In the genomic region with DNA sequence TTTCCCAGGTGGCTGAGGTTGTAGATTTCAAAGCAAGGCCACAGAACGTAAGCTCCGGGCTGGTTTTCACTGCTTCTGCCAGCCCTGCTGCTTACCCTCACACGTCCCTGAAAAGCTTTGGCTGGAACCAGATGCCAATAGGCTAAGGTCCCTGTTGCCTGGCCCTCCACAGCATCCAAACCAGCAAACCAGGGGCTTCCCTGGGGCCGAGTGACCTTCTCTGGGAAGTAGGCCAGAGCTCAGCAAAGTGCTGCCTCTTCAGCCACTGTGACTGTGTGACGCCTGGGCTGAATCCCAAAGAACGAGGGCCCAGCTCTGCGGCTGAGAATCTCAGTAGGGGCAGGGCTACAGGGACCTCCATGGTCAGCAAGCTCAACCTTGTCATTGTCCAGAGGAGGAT, we compare ENCODE assay signal across 27 cellular contexts. TPM values are rescaled to one million over a fixed set of nuclear protein-coding genes. Genes with fewer than 3 reads are reported as not detected.
DNase-seq lines count a peak whose midpoint lies in the region; ATAC-seq and TF ChIP-seq lines count a peak whose summit lies in the region.
"Had no signal": no experiment of that assay in that cellular context is flagged by ENCODE, and none has a peak within 500 bp of the region (broad histone marks: within the 10 kb centered on the region; RNA-seq: fewer than 3 reads in every experiment).

No MANE protein-coding gene starts in this region.

- no peak overlapping the region for H2BK15ac ChIP-seq in H9 (ENCODE audit: low read depth, low read length)

- ATAC-seq in right cardiac atrium, result peak; percentile 31 to 60
- ATAC-seq: activated CD4-positive, alpha-beta T cell treated with anti-CD3 and anti-CD28 coated beads for 36 hours; activated naive CD8-positive, alpha-beta T cell treated with anti-CD3 and anti-CD28 coated beads, Interleukin-2, amount 50 U/mL, for 24 hours; gastrocnemius medialis; GM23338; lower lobe of right lung had no signal

- H3K27me3 Mint-ChIP-seq in HFFc6 (ENCODE audit: insufficient read depth) (peaks cover 2% of the 10 kb centered on the region), H9 (ENCODE audit: low read depth) (peaks cover 9% of the 10 kb centered on the region)
- H3K27me3 Mint-ChIP-seq in CD4-positive, alpha-beta memory T cell, result no peaks in the 10 kb centered on the region
- H3K27me3 Mint-ChIP-seq: activated CD4-positive, alpha-beta T cell treated with anti-CD3 and anti-CD28 coated beads for 36 hours; activated naive CD8-positive, alpha-beta T cell treated with anti-CD3 and anti-CD28 coated beads, Interleukin-2, amount 50 U/mL, for 24 hours; CD4-positive, CD25-positive, alpha-beta regulatory T cell had no signal

- no peak overlapping the region for H3K9ac ChIP-seq in H9 (ENCODE audit: extremely low read depth, insufficient read length, low read length)

- H3K4ac ChIP-seq in H9 (ENCODE audit: low read depth, low read length), result no peak overlapping the region

- H3K36me3 Mint-ChIP-seq in HFFc6 (ENCODE audit: low read depth) (no peaks in the 10 kb centered on the region), H9 (ENCODE audit: insufficient read depth in 1 of 3, low read depth in 3 of 3) (no peaks in the 10 kb centered on the region)
- no peaks in the 10 kb centered on the region for H3K36me3 Mint-ChIP-seq in CD4-positive, alpha-beta memory T cell
- H3K36me3 Mint-ChIP-seq: CD4-positive, CD25-positive, alpha-beta regulatory T cell had no signal

- H3K4me2 ChIP-seq in H9 (ENCODE audit: insufficient read depth, insufficient read length, low read length), result no peak overlapping the region
- H3K4me2 ChIP-seq: GM23338 had no signal

- H3K4me1 Mint-ChIP-seq in HFFc6 (ENCODE audit: low read depth) (peaks cover 69% of the 10 kb centered on the region), H9 (peaks cover 19 to 21% of the 10 kb centered on the region in 2 experiments)
- peaks cover 0 to 2% (median under 1%) of the 10 kb centered on the region in 4 donors for H3K4me1 Mint-ChIP-seq in CD4-positive, alpha-beta memory T cell
- H3K4me1 Mint-ChIP-seq: activated CD4-positive, alpha-beta T cell treated with anti-CD3 and anti-CD28 coated beads for 36 hours; activated naive CD8-positive, alpha-beta T cell treated with anti-CD3 and anti-CD28 coated beads, Interleukin-2, amount 50 U/mL, for 24 hours had no signal

- H3K56ac ChIP-seq in H9 (ENCODE audit: insufficient read length, low read depth, low read length), result no peak overlapping the region

- H3K27ac Mint-ChIP-seq in HFFc6 (peak overlapping the region; percentile 98), H9 (no peak overlapping the region)
- no peak overlapping the region for H3K27ac Mint-ChIP-seq in CD4-positive, alpha-beta memory T cell
- H3K27ac Mint-ChIP-seq: activated CD4-positive, alpha-beta T cell treated with anti-CD3 and anti-CD28 coated beads for 36 hours; activated naive CD8-positive, alpha-beta T cell treated with anti-CD3 and anti-CD28 coated beads, Interleukin-2, amount 50 U/mL, for 24 hours; dendritic cell treated with granulocyte-macrophage colony-stimulating factor and Interleukin-4, amounts not matched to agents 40 ng/mL and 50 ng/mL, for 4 days; GM23338; T-helper 1 cell treated with Interleukin-12 subunit alpha and Interleukin-12 subunit beta and Interleukin-4 antibody, amounts not matched to agents 30 μg/mL and 1 μg/mL, for 36 hours had no signal

- TF ChIP-seq CTCF in HFFc6 (IDR thresholded peaks at IDR 0.05) (no peak), H9 (conservative IDR thresholded peaks at IDR 0.05) (no peak)

- no peak overlapping the region for H4K91ac ChIP-seq in H9 (ENCODE audit: insufficient read length, low read depth, low read length)

- no peaks in the 10 kb centered on the region for H3K79me2 ChIP-seq in H9 (ENCODE audit: insufficient read depth, low read length)

- H2AFZ ChIP-seq in H9 (ENCODE audit: low read length), result no peak overlapping the region
- H2AFZ ChIP-seq: GM23338 had no signal

- H3K27ac ChIP-seq in caudate nucleus (ENCODE audit: low read depth, low read length) (no peak overlapping the region), right cardiac atrium (ENCODE audit: low read length) (peak overlapping the region; percentile 9), H9 (ENCODE audit: insufficient read length, low read depth, low read length) (no peak overlapping the region)
- no peak overlapping the region for H3K27ac ChIP-seq in CD4-positive, alpha-beta memory T cell (ENCODE audit: low read depth, low read length)
- H3K27ac ChIP-seq: gastrocnemius medialis, lower lobe of right lung, testis had no signal

- no peaks in the 10 kb centered on the region for H3K79me1 ChIP-seq in H9 (ENCODE audit: insufficient read depth, low read depth, low read length, poor library complexity, severe bottlenecking)

- H3K27me3 ChIP-seq in right cardiac atrium (ENCODE audit: control insufficient read depth, insufficient read depth) (no peaks in the 10 kb centered on the region), H9 (ENCODE audit: insufficient read depth, low read length) (no peaks in the 10 kb centered on the region)
- no peaks in the 10 kb centered on the region for H3K27me3 ChIP-seq in CD4-positive, alpha-beta memory T cell (ENCODE audit: insufficient read depth, low read length)
- H3K27me3 ChIP-seq: gastrocnemius medialis, testis had no signal

- intact Hi-C loops in right cardiac atrium (cut with DNase I), result loop anchor here in 3 of 4 donors (2.0 to 10.0 kb wide), 4 partner anchors 103 to 155 kb away; no protein-coding TSS in a partner anchor
- intact Hi-C loops in CD4-positive, alpha-beta memory T cell (cut with micrococcal nuclease), result no loop called here

- 50% methylated on average over 7 of the region's 7 CpGs for whole genome bisulfite sequencing in right cardiac atrium
- WGBS in H9 (ENCODE audit: extremely low coverage, insufficient read length, low lambda C conversion rate), result no CpG with 5 or more reads among the region's 7 CpGs

- H4K5ac ChIP-seq in H9 (ENCODE audit: insufficient read length, low read depth, low read length), result no peak overlapping the region

- no peaks in the 10 kb centered on the region for H3K9me3 Mint-ChIP-seq in HFFc6
- H3K9me3 Mint-ChIP-seq in H9, result no peaks in the 10 kb centered on the region
- no peaks in the 10 kb centered on the region for H3K9me3 Mint-ChIP-seq in CD4-positive, alpha-beta memory T cell
- H3K9me3 Mint-ChIP-seq: activated naive CD8-positive, alpha-beta T cell treated with anti-CD3 and anti-CD28 coated beads, Interleukin-2, amount 50 U/mL, for 24 hours; CD4-positive, CD25-positive, alpha-beta regulatory T cell; dendritic cell treated with granulocyte-macrophage colony-stimulating factor and Interleukin-4, amounts not matched to agents 40 ng/mL and 50 ng/mL, for 4 days; GM23338; T-helper 1 cell treated with Interleukin-12 subunit alpha and Interleukin-12 subunit beta and Interleukin-4 antibody, amounts not matched to agents 30 μg/mL and 1 μg/mL, for 36 hours had no signal

- no peak overlapping the region for H3K18ac ChIP-seq in H9 (ENCODE audit: insufficient read length, low read depth, low read length)

- H3K14ac ChIP-seq in H9 (ENCODE audit: insufficient read depth, low read length), result no peak overlapping the region

- H3T11ph ChIP-seq in H9 (ENCODE audit: low read length), result no peak overlapping the region

- peaks cover 3% of the 10 kb centered on the region for H3K4me1 ChIP-seq in right cardiac atrium (ENCODE audit: control insufficient read depth, insufficient read depth, low read length)
- no peaks in the 10 kb centered on the region; the same call in 1 of the 2 replicates for H3K4me1 ChIP-seq in H9 (ENCODE audit: insufficient read depth, low read length)
- H3K4me1 ChIP-seq in CD4-positive, alpha-beta memory T cell (ENCODE audit: insufficient read depth, low read length), result no peaks in the 10 kb centered on the region

- POLR2A ChIA-PET in CD4-positive, alpha-beta memory T cell (lab: Charles Lee; ENCODE audit: partially characterized antibody), result interaction anchor here (0.7 to 1.2 kb wide), 2 partner anchors 101 to 107 kb away, joined by 3 read pairs; no protein-coding TSS in a partner anchor

- H3K4me3 ChIP-seq in right cardiac atrium (ENCODE audit: low read length), result no peak overlapping the region
- no peak overlapping the region for H3K4me3 ChIP-seq in CD4-positive, alpha-beta memory T cell (ENCODE audit: low read length in 2 of 2)
- H3K4me3 ChIP-seq: gastrocnemius medialis, GM23338, lower lobe of right lung, testis had no signal

- H4K20me1 ChIP-seq in H9 (ENCODE audit: control insufficient read depth, insufficient read depth, insufficient read length), result no peaks in the 10 kb centered on the region

- no peak overlapping the region for H2BK12ac ChIP-seq in H9 (ENCODE audit: insufficient read length, low read depth, low read length)

- H2BK120ac ChIP-seq in H9 (ENCODE audit: low read depth, low read length, poor library complexity, severe bottlenecking), result no peak overlapping the region

- H3K9me3 ChIP-seq in right cardiac atrium (ENCODE audit: control insufficient read depth, low read length) (no peaks in the 10 kb centered on the region), H9 (ENCODE audit: control insufficient read depth, low read depth, low read length) (no peaks in the 10 kb centered on the region)
- H3K9me3 ChIP-seq in CD4-positive, alpha-beta memory T cell (ENCODE audit: control insufficient read depth in 1 of 2, low read length in 2 of 2), result no peaks in the 10 kb centered on the region
- H3K9me3 ChIP-seq: gastrocnemius medialis, lower lobe of right lung, testis had no signal

- H3K4me3 Mint-ChIP-seq in HFFc6 (peak overlapping the region; percentile 49; the same call in 1 of the 2 replicates), H9 (no peak overlapping the region; a peak in 1 of 5 replicates)
- no peak overlapping the region for H3K4me3 Mint-ChIP-seq in CD4-positive, alpha-beta memory T cell
- H3K4me3 Mint-ChIP-seq: activated CD4-positive, alpha-beta T cell treated with anti-CD3 and anti-CD28 coated beads for 36 hours; activated naive CD8-positive, alpha-beta T cell treated with anti-CD3 and anti-CD28 coated beads, Interleukin-2, amount 50 U/mL, for 24 hours; CD4-positive, CD25-positive, alpha-beta regulatory T cell; dendritic cell treated with granulocyte-macrophage colony-stimulating factor and Interleukin-4, amounts not matched to agents 40 ng/mL and 50 ng/mL, for 4 days; GM23338; T-helper 1 cell treated with Interleukin-12 subunit alpha and Interleukin-12 subunit beta and Interleukin-4 antibody, amounts not matched to agents 30 μg/mL and 1 μg/mL, for 36 hours had no signal

- no peak overlapping the region for H4K8ac ChIP-seq in H9 (replicated peaks; ENCODE audit: insufficient read length, low read depth, low read length)

- no peak overlapping the region for H3K23ac ChIP-seq in H9 (ENCODE audit: insufficient read length, low read depth, low read length)

- no peaks in the 10 kb centered on the region for H3K36me3 ChIP-seq in CD4-positive, alpha-beta memory T cell (ENCODE audit: insufficient read depth, low read length)
- H3K36me3 ChIP-seq: gastrocnemius medialis, lower lobe of right lung had no signal

- no peak overlapping the region for H2BK20ac ChIP-seq in H9 (ENCODE audit: low read depth, low read length, poor library complexity, severe bottlenecking)

- H2BK5ac ChIP-seq in H9 (ENCODE audit: insufficient read length, low read length), result no peak overlapping the region

- CTCF ChIA-PET in CD4-positive, alpha-beta memory T cell (lab: Charles Lee; ENCODE audit: partially characterized antibody), result interaction anchor here (0.9 to 17.5 kb wide), 5 partner anchors 26 to 150 kb away, joined by 3 to 724 read pairs (median 5); a partner anchor contains a TSS

- no peak for DNase-seq in HFFc6
- peak in 32 of 61 donors; percentile 2 to 68 (median 20) for DNase-seq in caudate nucleus (lab: John Stamatoyannopoulos, UW)
- DNase-seq in right cardiac atrium, result peak; percentile 21 to 71 (median 68)
- peak; percentile 27 for DNase-seq in retina
- DNase-seq in activated CD4-positive, alpha-beta T cell treated with anti-CD3 and anti-CD28 coated beads for 1 hour, result no peak
- no peak for DNase-seq in H9
- no peak for DNase-seq in CD4-positive, alpha-beta memory T cell
- DNase-seq: activated CD4-positive, alpha-beta T cell treated with anti-CD3 and anti-CD28 coated beads for 36 hours; activated CD8-positive, alpha-beta memory T cell treated with anti-CD3 and anti-CD28 coated beads for 24 hours; activated gamma-delta T cell; activated naive CD8-positive, alpha-beta T cell treated with anti-CD3 and anti-CD28 coated beads, Interleukin-2, amount 50 U/mL, for 24 hours; activated T-cell treated with anti-CD3 and anti-CD28 coated beads, Interleukin-2, amount 50 U/mL, for 1 hour; CD4-positive, CD25-positive, alpha-beta regulatory T cell; gastrocnemius medialis; islet precursor cell; KG1; lower lobe of right lung; MM.1S; NCI-H1436; NCI-H2107; NCI-H510A; stimulated activated CD4-positive, alpha-beta T cell treated with anti-CD3 and anti-CD28 coated beads, Interleukin-4, amount 100 ng/mL, for 24 hours; stimulated activated naive CD4-positive, alpha-beta T cell; testis had no signal

- no peaks in the 10 kb centered on the region for H3K23me2 ChIP-seq in H9 (ENCODE audit: insufficient read length, low read depth, low read length, poor library complexity, severe bottlenecking)

- no peak overlapping the region for H2AK5ac ChIP-seq in H9 (ENCODE audit: insufficient read length, low read length)

RNA-seq across cellular contexts. Expression of a gene that starts 28.9 kb away (rescaled TPM):
- total RNA-seq in HFFc6 (2021; fragmentation: NEBNext Ultra II Directional; extraction: Animal tissue kit (Norgen Biotek cat#: 25700)), result 10 to 100 TPM; 16.1 to 18.2 (median 17.3) TPM
- total RNA-seq in right cardiac atrium (10 to 100 TPM; 15.2 to 17.8 (median 16.6) TPM), H9 (2021) (61.4 and 62.0 TPM in 2 replicates)
- 4.1 TPM for polyA plus RNA-seq in right cardiac atrium
- total RNA-seq in CD4-positive, alpha-beta memory T cell, result 10 to 100 TPM; 47.7 to 51.4 TPM
- 10 to 100 TPM in 1 of 2 donors, 1 to 10 TPM in 1; 6.8 to 10.8 TPM for polyA plus RNA-seq in CD4-positive, alpha-beta memory T cell

Comparison
In these comparisons a context has a peak if more than half of its experiments do, and no peak if none do; other contexts are left out.
1. DNase-seq: peak in caudate nucleus (32 of 61), right cardiac atrium (3 of 3) and retina (single experiment); none in HFFc6 (single experiment), activated CD4-positive, alpha-beta T cell treated with anti-CD3 and anti-CD28 coated beads for 1 hour (single experiment), H9 (single experiment) and CD4-positive, alpha-beta memory T cell (0 of 5).